In the genomic region with DNA sequence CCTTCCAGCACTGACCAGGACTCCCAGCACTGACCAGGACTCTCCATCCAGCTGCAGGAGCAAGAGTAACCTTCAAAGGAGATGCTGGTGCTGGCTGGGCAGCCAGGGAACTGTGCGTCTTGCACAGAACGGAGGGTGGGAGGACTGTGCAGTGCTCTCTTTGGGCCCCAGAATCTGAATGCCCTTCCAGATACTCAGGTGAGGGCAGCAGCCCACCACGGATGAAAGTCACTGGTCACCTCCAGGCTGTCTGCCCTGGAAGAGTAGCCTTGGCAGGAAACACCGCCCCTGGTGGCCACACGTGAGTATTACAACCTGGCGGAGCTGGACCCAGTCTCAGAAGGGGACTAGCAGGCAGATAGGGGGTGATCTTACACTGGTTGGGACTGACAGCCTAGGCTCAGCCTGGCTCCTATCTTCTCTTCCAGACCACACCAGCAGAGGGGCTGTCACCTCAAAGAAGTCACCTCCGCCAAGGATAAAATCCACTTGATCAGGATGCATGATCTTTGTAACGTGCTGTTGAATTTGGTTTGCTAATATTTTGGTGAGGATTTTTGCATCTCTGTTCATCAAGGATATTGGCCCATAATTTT, we compare ENCODE assay signal across 9 cellular contexts. TPM values are rescaled to one million over a fixed set of nuclear protein-coding genes. Genes with fewer than 3 reads are reported as not detected.
DNase-seq lines count a peak whose midpoint lies in the region; ATAC-seq, FAIRE-seq and TF ChIP-seq lines count a peak whose summit lies in the region.
"Had no signal": no experiment of that assay in that cellular context is flagged by ENCODE, and none has a peak within 500 bp of the region (broad histone marks: within the 10 kb centered on the region; RNA-seq: fewer than 3 reads in every experiment).

No MANE protein-coding gene starts in this region.

- H3K27me3 Mint-ChIP-seq in endodermal cell (ENCODE audit: insufficient read depth) (peaks cover 2% of the 10 kb centered on the region), mesothelial cell of epicardium (ENCODE audit: low read depth) (peaks cover 9% of the 10 kb centered on the region)

- DNase-seq in HS-5 (ENCODE audit: low read depth) (peak; percentile 22), NOMO-1 treated with DMSO at 0.1 percent for 48 hours (lab: John Stamatoyannopoulos, UW; ENCODE audit: unreplicated experiment) (peak; percentile 62), endodermal cell (peak; percentile 98), mesothelial cell of epicardium (ENCODE audit: low spot score in 2 of 2, unreplicated experiment in 2 of 2) (peak; percentile 67 to 89)
- DNase-seq in activated CD8-positive, alpha-beta memory T cell treated with anti-CD3 and anti-CD28 coated beads for 24 hours = peak; percentile 91
- peak; percentile 66 for DNase-seq in stimulated activated CD8-positive, alpha-beta memory T cell treated with anti-CD3 and anti-CD28 coated beads, Interleukin-4, amount 100 ng/mL, for 24 hours (ENCODE audit: low read depth)

- no peaks in the 10 kb centered on the region for H3K27me3 ChIP-seq in endodermal cell (ENCODE audit: control insufficient read depth, insufficient read depth, low read length, poor library complexity, severe bottlenecking)

- 21 to 28% methylated on average over 6 to 8 of the region's 8 CpGs for WGBS in endodermal cell (ENCODE audit: insufficient coverage in 1 of 2, insufficient read length in 1 of 2), 2 experiments

- TF ChIP-seq CTCF in endodermal cell (conservative IDR thresholded peaks at IDR 0.05) = peak; percentile 100
- TF ChIP-seq CTCF in mesothelial cell of epicardium (IDR thresholded peaks at IDR 0.05; ENCODE audit: unreplicated experiment) = peak; percentile 99

- H3K27ac Mint-ChIP-seq in endodermal cell (no peak overlapping the region), mesothelial cell of epicardium (no peak overlapping the region)

- H3K36me3 ChIP-seq in endodermal cell (ENCODE audit: control insufficient read depth, insufficient read depth, low read length) = no peaks in the 10 kb centered on the region

- no peak for ATAC-seq in HG02938 (IDR thresholded peaks at IDR 0.05; ENCODE audit: unreplicated experiment)

- H3K4me3 ChIP-seq in endodermal cell (ENCODE audit: low read length) = no peak overlapping the region

- H3K9ac ChIP-seq in endodermal cell (ENCODE audit: extremely low read depth, low read length, poor library complexity, severe bottlenecking) = no peak overlapping the region

- H3K4me1 ChIP-seq in endodermal cell (ENCODE audit: control insufficient read depth, insufficient read depth, low read length) = no peaks in the 10 kb centered on the region

- peaks cover 7% of the 10 kb centered on the region for H3K9me3 Mint-ChIP-seq in endodermal cell
- peaks cover 20% of the 10 kb centered on the region for H3K9me3 Mint-ChIP-seq in mesothelial cell of epicardium

- H3K9me3 ChIP-seq in endodermal cell (ENCODE audit: control insufficient read depth, low read length) = no peaks in the 10 kb centered on the region

- H3K36me3 Mint-ChIP-seq in endodermal cell (ENCODE audit: low read depth) (no peaks in the 10 kb centered on the region), mesothelial cell of epicardium (no peaks in the 10 kb centered on the region)

- H3K4me1 Mint-ChIP-seq in endodermal cell (peaks cover 8% of the 10 kb centered on the region), mesothelial cell of epicardium (peaks cover under 1% of the 10 kb centered on the region)

- FAIRE-seq in G401.6 (lab: Jason Lieb, UNC) = peak; percentile 17

- no peak overlapping the region for H3K27ac ChIP-seq in endodermal cell (ENCODE audit: low read depth, low read length)
- H3K27ac ChIP-seq: epithelial cell of prostate had no signal

- H3K4me3 Mint-ChIP-seq in endodermal cell (no peak overlapping the region), mesothelial cell of epicardium (no peak overlapping the region)

RNA-seq across cellular contexts. Expression of gene SARDH, which starts 4.8 kb away (rescaled TPM):
- 10 to 100 TPM in 1 of 2 donors, 1 to 10 TPM in 1; 8.4 to 11.2 TPM for total RNA-seq in endodermal cell
- 6.2 TPM for polyA plus RNA-seq in endodermal cell (2013, experiment 1 of 2)
- polyA plus RNA-seq in endodermal cell (2013, experiment 2 of 2) = 6.1 TPM
- total RNA-seq in mesothelial cell of epicardium = 11.8 to 13.9 TPM (median 12.9 TPM) in 3 replicates

Comparison
In these comparisons a context has a peak if more than half of its experiments do, and no peak if none do; other contexts are left out.
1. DNase-seq: peak in every context shown above with its lines; median percentile 98 in endodermal cell; 91 in activated CD8-positive, alpha-beta memory T cell treated with anti-CD3 and anti-CD28 coated beads for 24 hours; 78 in mesothelial cell of epicardium; 66 in stimulated activated CD8-positive, alpha-beta memory T cell treated with anti-CD3 and anti-CD28 coated beads, Interleukin-4, amount 100 ng/mL, for 24 hours; 62 in NOMO-1 treated with DMSO at 0.1 percent for 48 hours; 22 in HS-5.